ENCODE assay signal across 10 cellular contexts in the genomic region with DNA sequence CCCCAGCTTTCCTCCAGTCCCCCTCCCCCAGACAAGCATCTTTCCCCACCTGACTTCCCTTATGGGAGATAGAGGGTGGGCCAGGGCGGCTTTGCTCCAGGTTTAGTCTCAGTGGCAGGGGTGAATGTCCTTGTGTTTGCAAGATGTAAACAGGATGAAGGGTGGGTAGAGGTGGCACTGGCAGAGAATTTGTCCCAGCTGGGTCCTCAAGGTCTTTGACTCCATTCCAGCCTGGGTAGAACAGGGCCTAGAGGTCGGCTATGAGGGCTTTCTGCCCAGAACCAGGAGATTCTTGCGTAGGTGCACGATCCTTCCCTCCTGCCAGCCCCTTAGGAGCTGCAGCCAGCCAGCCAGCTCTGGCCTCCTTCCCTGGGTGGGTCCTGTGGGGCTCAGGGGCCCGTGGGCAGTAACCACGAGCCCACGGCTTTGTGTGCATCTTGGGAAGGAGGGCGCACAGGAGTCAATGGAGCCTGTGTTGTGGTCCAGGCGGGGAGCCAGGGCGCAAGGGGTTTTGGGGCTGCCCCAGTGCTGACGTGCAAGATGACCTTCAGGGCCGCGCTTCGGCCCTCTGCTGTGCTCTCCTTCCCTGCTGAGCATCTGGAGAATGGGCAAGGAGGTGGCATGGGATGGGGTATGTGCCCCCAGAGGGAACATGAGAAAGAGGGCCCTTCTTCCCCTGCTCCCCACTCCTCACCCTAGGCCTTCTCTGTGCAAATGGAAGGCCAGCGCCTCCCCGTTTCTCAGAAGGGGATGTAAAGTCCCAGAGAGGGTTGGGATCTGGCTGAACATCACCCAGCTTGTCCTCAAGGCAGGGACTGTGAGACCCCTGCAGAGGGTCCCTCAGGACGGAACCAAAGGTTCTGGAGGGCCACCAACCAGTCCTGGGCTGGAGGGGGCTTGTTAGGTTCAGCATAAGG. TPM values are rescaled to one million over a fixed set of nuclear protein-coding genes. Genes with fewer than 3 reads are reported as not detected.
DNase-seq lines count a peak whose midpoint lies in the region; ATAC-seq, FAIRE-seq and TF ChIP-seq lines count a peak whose summit lies in the region.
"Had no signal": no experiment of that assay in that cellular context is flagged by ENCODE, and none has a peak within 500 bp of the region (broad histone marks: within the 10 kb centered on the region; RNA-seq: fewer than 3 reads in every experiment).

No MANE protein-coding gene starts in this region.

- DNase-seq in CD8-positive, alpha-beta memory T cell: no peak
- no peak for DNase-seq in GM12878 (ENCODE audit: low read depth, low spot score)
- no peak for DNase-seq in nephron progenitor cell
- no peak for DNase-seq in SIG-M5 treated with dmso at 0.1 percent for 504 hours (lab: John Stamatoyannopoulos, UW; ENCODE audit: unreplicated experiment)
- no peak for DNase-seq in Karpas-422
- no peak for DNase-seq in NCI-H1436 treated with DMSO at 0.1 percent for 48 hours (lab: John Stamatoyannopoulos, UW)
- no peak for DNase-seq in Calu3

- H3F3A ChIP-seq in Loucy (ENCODE audit: low read depth): no peaks in the 10 kb centered on the region

- H3K4me2 ChIP-seq in Loucy (ENCODE audit: low read depth, low read length, poor library complexity, severe bottlenecking) (peak overlapping the region; percentile 6), GM12878 (ENCODE audit: control insufficient read depth, insufficient read depth) (peak overlapping the region; percentile 66), Karpas-422 (ENCODE audit: low read depth, low read length, poor library complexity, severe bottlenecking) (no peak overlapping the region)

- FAIRE-seq in GM12878 (lab: Jason Lieb, UNC): no peak
- FAIRE-seq: endometrium had no signal

- no peak overlapping the region for H3K9ac ChIP-seq in Loucy (ENCODE audit: low read depth, low read length, poor library complexity, severe bottlenecking)
- H3K9ac ChIP-seq in GM12878 (ENCODE audit: control insufficient read depth, insufficient read depth, low read length): peak overlapping the region; percentile 64; the same call in 1 of the 2 replicates
- H3K9ac ChIP-seq in Karpas-422 (ENCODE audit: low read length): no peak overlapping the region

- no peaks in the 10 kb centered on the region for H4K20me1 ChIP-seq in Loucy (ENCODE audit: insufficient read depth, low read length, poor library complexity, severe bottlenecking)
- no peaks in the 10 kb centered on the region for H4K20me1 ChIP-seq in GM12878 (ENCODE audit: control insufficient read depth, insufficient read depth)
- H4K20me1 ChIP-seq in Karpas-422 (ENCODE audit: insufficient read depth, low read depth, low read length): 0 out of 2 replicates have a peak, but pooled peaks cover 12% of the 10 kb centered on the region

- no peak for TF ChIP-seq RAD21 in GM12878 (IDR thresholded peaks at IDR 0.05; ENCODE audit: insufficient read depth, low read depth, low read length)

- H3K9me3 Mint-ChIP-seq in CD8-positive, alpha-beta memory T cell: peaks cover 0 to 1% (median 0%) of the 10 kb centered on the region in 5 donors
- H3K9me3 Mint-ChIP-seq in nephron progenitor cell (no peaks in the 10 kb centered on the region), Calu3 (ENCODE audit: low read depth, unreplicated experiment) (no peaks in the 10 kb centered on the region)

- peaks cover 29% of the 10 kb centered on the region for H3K4me1 ChIP-seq in CD8-positive, alpha-beta memory T cell (ENCODE audit: insufficient read depth, low read length)
- H3K4me1 ChIP-seq in Loucy (ENCODE audit: insufficient read depth, low read length, poor library complexity, severe bottlenecking) (peaks cover 20% of the 10 kb centered on the region), GM12878 (ENCODE audit: control insufficient read depth, insufficient read depth, low read length) (peaks cover 52% of the 10 kb centered on the region), Karpas-422 (ENCODE audit: low read length) (peaks cover 11% of the 10 kb centered on the region)

- peak overlapping the region in 6 of 7 donors; percentile 13 to 69 (median 58) for H3K4me3 Mint-ChIP-seq in CD8-positive, alpha-beta memory T cell
- H3K4me3 Mint-ChIP-seq in nephron progenitor cell (peak overlapping the region; percentile 44), Calu3 (ENCODE audit: low read depth, unreplicated experiment) (no peak overlapping the region)

- no peak; the same call in 1 of the 2 replicates for TF ChIP-seq POLR2A in GM12878 (IDR thresholded peaks at IDR 0.05; ENCODE audit: low read depth, low read length)

- CTCF ChIA-PET in CD8-positive, alpha-beta memory T cell (lab: Charles Lee): interaction anchor here (1.0 kb wide), 3 partner anchors 10 to 39 kb away, joined by 3 to 4 read pairs (median 3); no protein-coding TSS in a partner anchor
- CTCF ChIA-PET in GM12878 (lab: Yijun Ruan, JAX): interaction anchor here (0.8 to 13.9 kb wide), 11 partner anchors 8 to 472 kb away, joined by 3 to 252 read pairs (median 5); no protein-coding TSS in a partner anchor
- CTCF ChIA-PET in Calu3 (lab: Charles Lee): interaction anchor here (0.6 kb wide), 1 partner anchor 890 kb away, joined by 3 read pairs; no protein-coding TSS in a partner anchor

- SMC1A ChIA-PET in GM12878 (lab: Charles Lee; ENCODE audit: uncharacterized antibody, unreplicated experiment): interaction anchor here (0.7 to 7.1 kb wide), 19 partner anchors 10 to 826 kb away, joined by 3 to 68 read pairs (median 5); a partner anchor contains a TSS

- H2AFZ ChIP-seq in Loucy (ENCODE audit: low read length): no peak overlapping the region
- peak overlapping the region; percentile 15; the same call in 1 of the 2 replicates for H2AFZ ChIP-seq in GM12878 (ENCODE audit: control insufficient read depth, low read depth, low read length)
- H2AFZ ChIP-seq in Karpas-422 (ENCODE audit: low read length): no peak overlapping the region

- H3K27ac Mint-ChIP-seq in CD8-positive, alpha-beta memory T cell: peak overlapping the region in 7 of 8 donors; percentile 26 to 83 (median 62)
- H3K27ac Mint-ChIP-seq in nephron progenitor cell (no peak overlapping the region), Calu3 (ENCODE audit: unreplicated experiment) (no peak overlapping the region)

- no peak for ATAC-seq in GM12878

- no TSS peak for BruUV-seq in GM12878 (replicated peaks; lab: Mats Ljungman, UMichigan)
- no TSS peak for BruUV-seq in Calu3 (replicated peaks; lab: Mats Ljungman, UMichigan)

- H3K9me3 ChIP-seq in CD8-positive, alpha-beta memory T cell (ENCODE audit: low read length): no peaks in the 10 kb centered on the region
- no peaks in the 10 kb centered on the region for H3K9me3 ChIP-seq in Loucy (ENCODE audit: insufficient read depth, low read depth, low read length)
- no peaks in the 10 kb centered on the region for H3K9me3 ChIP-seq in GM12878 (replicated peaks; ENCODE audit: control insufficient read depth, insufficient read depth, low read length)
- no peaks in the 10 kb centered on the region for H3K9me3 ChIP-seq in Karpas-422 (ENCODE audit: low read length)

- no peak overlapping the region for H3K4me3 ChIP-seq in CD8-positive, alpha-beta memory T cell (ENCODE audit: low read length)
- H3K4me3 ChIP-seq in Loucy (ENCODE audit: low read length, poor library complexity, severe bottlenecking): no peak overlapping the region
- 0 out of 2 replicates have a peak overlapping the region, but pooled peaks have one; percentile 19 for H3K4me3 ChIP-seq in GM12878
- H3K4me3 ChIP-seq in Karpas-422 (ENCODE audit: low read length): no peak overlapping the region

- peaks cover 32 to 50% (median 38%) of the 10 kb centered on the region in 3 donors for H3K4me1 Mint-ChIP-seq in CD8-positive, alpha-beta memory T cell
- H3K4me1 Mint-ChIP-seq in nephron progenitor cell: peaks cover 54% of the 10 kb centered on the region
- no peaks in the 10 kb centered on the region for H3K4me1 Mint-ChIP-seq in Calu3 (ENCODE audit: low read depth, unreplicated experiment)

- POLR2A ChIA-PET in CD8-positive, alpha-beta memory T cell (lab: Charles Lee): interaction anchor here (0.6 to 1.4 kb wide), 2 partner anchors 15 to 16 kb away, joined by 3 to 4 read pairs; a partner anchor contains a TSS
- POLR2A ChIA-PET in GM12878 (lab: Charles Lee): interaction anchor here (0.6 to 4.9 kb wide), 11 partner anchors 9 to 556 kb away, joined by 3 to 32 read pairs (median 3); no protein-coding TSS in a partner anchor

- peaks cover 0 to 3% of the 10 kb centered on the region in 2 donors for H3K27me3 Mint-ChIP-seq in CD8-positive, alpha-beta memory T cell
- H3K27me3 Mint-ChIP-seq in nephron progenitor cell (ENCODE audit: low read depth, poor library complexity) (peaks cover 11% of the 10 kb centered on the region), Calu3 (ENCODE audit: unreplicated experiment) (peaks cover 13% of the 10 kb centered on the region)

- peaks cover 1% of the 10 kb centered on the region for H3K36me3 ChIP-seq in CD8-positive, alpha-beta memory T cell (ENCODE audit: insufficient read depth, low read length)
- H3K36me3 ChIP-seq in Loucy (ENCODE audit: insufficient read depth, low read length): peaks cover 3% of the 10 kb centered on the region; the same call in 1 of the 2 replicates
- H3K36me3 ChIP-seq in GM12878 (ENCODE audit: control insufficient read depth in 2 of 2, insufficient read depth in 2 of 2, low read length in 1 of 2): no peaks in the 10 kb centered on the region; a peak in 2 of 4 replicates
- no peaks in the 10 kb centered on the region for H3K36me3 ChIP-seq in Karpas-422 (ENCODE audit: insufficient read depth, low read length)

- H3K9me2 ChIP-seq in Loucy (replicated peaks; ENCODE audit: low read depth, low read length) (no peaks in the 10 kb centered on the region), Karpas-422 (replicated peaks; ENCODE audit: insufficient read depth, low read length) (no peaks in the 10 kb centered on the region)

- in situ Hi-C loops in GM12878 (cut with MboI): loop anchor here (25.0 kb wide), 1 partner anchor 556 kb away; no protein-coding TSS in a partner anchor

- RAD21 ChIA-PET in GM12878 (lab: Charles Lee; ENCODE audit: unreplicated experiment): interaction anchor here (0.8 to 7.3 kb wide), 13 partner anchors 8 to 822 kb away, joined by 3 to 173 read pairs (median 9); a partner anchor contains a TSS

- H3K79me2 ChIP-seq in Loucy (ENCODE audit: insufficient read depth, low read length) (no peaks in the 10 kb centered on the region), GM12878 (ENCODE audit: control insufficient read depth, insufficient read depth, low read length) (no peaks in the 10 kb centered on the region), Karpas-422 (ENCODE audit: low read length) (no peaks in the 10 kb centered on the region)

- WGBS in GM12878 (ENCODE audit: insufficient coverage, insufficient replicate concordance, low lambda C conversion rate, missing lambda C conversion rate): 60% methylated on average over 17 of the region's 17 CpGs

- peaks cover 0 to 9% (median under 1%) of the 10 kb centered on the region in 3 donors for H3K36me3 Mint-ChIP-seq in CD8-positive, alpha-beta memory T cell
- H3K36me3 Mint-ChIP-seq in nephron progenitor cell (ENCODE audit: low read depth): peaks cover 1% of the 10 kb centered on the region
- H3K36me3 Mint-ChIP-seq in Calu3 (ENCODE audit: insufficient read depth, unreplicated experiment): peaks cover 12% of the 10 kb centered on the region

- H3K27ac ChIP-seq in CD8-positive, alpha-beta memory T cell (ENCODE audit: low read depth, low read length): no peak overlapping the region
- H3K27ac ChIP-seq in GM12878 (ENCODE audit: control insufficient read depth, insufficient read depth): peak overlapping the region; percentile 79
- H3K27ac ChIP-seq in Karpas-422 (ENCODE audit: low read length): no peak overlapping the region

- no peak for TF ChIP-seq EP300 in GM12878 (IDR thresholded peaks at IDR 0.05; ENCODE audit: borderline replicate concordance in 1 of 2, control insufficient read depth in 1 of 2, low read depth in 2 of 2, low read length in 2 of 2)

- TF ChIP-seq CTCF in Loucy (conservative IDR thresholded peaks at IDR 0.05; ENCODE audit: low read length): no peak
- no peak for TF ChIP-seq CTCF in GM12878 (IDR thresholded peaks at IDR 0.05 in 2 of 3, conservative IDR thresholded peaks at IDR 0.05 in 1 of 3; ENCODE audit: control insufficient read depth in 2 of 3, extremely low read depth in 1 of 3, insufficient read depth in 1 of 3, low read depth in 3 of 3, low read length in 3 of 3)
- TF ChIP-seq CTCF in nephron progenitor cell (IDR thresholded peaks at IDR 0.05): no peak
- no peak for TF ChIP-seq CTCF in Calu3 (IDR thresholded peaks at IDR 0.05; ENCODE audit: unreplicated experiment)

- H3K27me3 ChIP-seq in CD8-positive, alpha-beta memory T cell (ENCODE audit: insufficient read depth, low read length, poor library complexity, severe bottlenecking): no peaks in the 10 kb centered on the region
- H3K27me3 ChIP-seq in Loucy (ENCODE audit: insufficient read depth, low read length, poor library complexity, severe bottlenecking) (no peaks in the 10 kb centered on the region), GM12878 (replicated peaks in 1 of 2; ENCODE audit: control insufficient read depth in 2 of 2, insufficient read depth in 2 of 2, low read length in 1 of 2) (no peaks in the 10 kb centered on the region), Karpas-422 (ENCODE audit: low read length) (no peaks in the 10 kb centered on the region)

- intact Hi-C loops in GM12878 (cut with micrococcal nuclease; ENCODE audit: unreplicated experiment) (no loop called here), Calu3 (cut with micrococcal nuclease; ENCODE audit: unreplicated experiment) (no loop called here)

RNA-seq across cellular contexts. Expression of a gene that starts 15.7 kb away (rescaled TPM):
- under 1 TPM; 0.44 to 0.57 TPM for total RNA-seq in CD8-positive, alpha-beta memory T cell
- 0.09 TPM for polyA plus RNA-seq in CD8-positive, alpha-beta memory T cell
- 0.40 TPM in 1 of 2 replicates, not detected in the other for total RNA-seq in GM12878 (2013; cell fraction: nucleolus; rRNA removed)
- 0.23 and 0.38 TPM in 2 replicates for total RNA-seq in GM12878 (2014; rRNA removed)
- total RNA-seq in GM12878 (2014; rRNA removed; fragmentation: Illumina TruSeq; extraction: Trizol): 0.09 and 0.14 TPM in 2 replicates
- total RNA-seq in GM12878 (2021): 0.38 and 0.53 TPM in 2 replicates
- polyA plus RNA-seq in GM12878 (2011; ENCODE audit: low read depth): not detected
- 0.10 TPM in 1 of 2 replicates, not detected in the other for polyA plus RNA-seq in GM12878 (2011; rRNA removed)
- polyA plus RNA-seq in GM12878 (2011; cell fraction: cytosol; rRNA removed): 0.13 TPM in 2 replicates
- polyA plus RNA-seq in GM12878 (2011; cell fraction: nucleus; rRNA removed): 0.34 and 0.53 TPM in 2 replicates
- 0.06 and 0.07 TPM in 2 replicates for polyA plus RNA-seq in GM12878 (2012)
- 0.09 and 0.13 TPM in 2 replicates for polyA plus RNA-seq in GM12878 (2014; fragmentation: Illumina TruSeq; extraction: Trizol)
- under 1 TPM in 1 of 2 experiments, not detected in 1; 0.04 TPM for polyA plus RNA-seq in GM12878 (2014; fragmentation: Nextera tagmentation; extraction: Ambion mirVana)
- polyA plus RNA-seq in GM12878 (2014; rRNA removed): 0.15 and 0.53 TPM in 2 replicates
- polyA plus RNA-seq in GM12878 (2016; fragmentation: Nextera tagmentation; extraction: Ambion mirVana): not detected
- not detected in 2 replicates for polyA minus RNA-seq in GM12878 (2011; rRNA and poly(A)+ RNA removed)
- polyA minus RNA-seq in GM12878 (2011; cell fraction: cytosol; rRNA and poly(A)+ RNA removed): 0.42 TPM in 1 of 2 replicates, not detected in the other
- polyA minus RNA-seq in GM12878 (2011; cell fraction: nucleus; rRNA and poly(A)+ RNA removed): 0.24 and 0.38 TPM in 2 replicates
- 0.07 TPM in 1 of 2 replicates, not detected in the other for total RNA-seq in Karpas-422 (2014; rRNA removed; shearing (Covaris generic); ENCODE audit: low replicate concordance)
- total RNA-seq in Calu3 (2022): not detected in 2 replicates
- total RNA-seq: pulmonary artery endothelial cell had no signal

RNA-seq across cellular contexts. Expression of a gene that starts 18.3 kb away (rescaled TPM):
- total RNA-seq in CD8-positive, alpha-beta memory T cell: 10 to 100 TPM; 73.5 to 73.6 TPM
- polyA plus RNA-seq in CD8-positive, alpha-beta memory T cell: 22.4 TPM
- 27.6 and 31.6 TPM in 2 replicates for total RNA-seq in GM12878 (2013; cell fraction: nucleolus; rRNA removed)
- total RNA-seq in GM12878 (2014; rRNA removed) (51.5 and 55.0 TPM in 2 replicates), GM12878 (2014; rRNA removed; fragmentation: Illumina TruSeq; extraction: Trizol) (77.8 and 78.1 TPM in 2 replicates), GM12878 (2021) (39.6 and 41.8 TPM in 2 replicates), Calu3 (2022) (38.5 and 43.0 TPM in 2 replicates)
- 9.8 TPM for polyA plus RNA-seq in GM12878 (2011; ENCODE audit: low read depth)
- polyA plus RNA-seq in GM12878 (2011; rRNA removed) (34.5 and 47.6 TPM in 2 replicates), GM12878 (2014; fragmentation: Illumina TruSeq; extraction: Trizol) (125 and 146 TPM in 2 replicates), GM12878 (2014; fragmentation: Nextera tagmentation; extraction: Ambion mirVana) (100 to 1,000 TPM in 1 of 2 experiments, 10 to 100 TPM in 1; 96.4 to 107 TPM), GM12878 (2014; rRNA removed) (54.9 and 57.2 TPM in 2 replicates), GM12878 (2016; fragmentation: Nextera tagmentation; extraction: Ambion mirVana) (10 to 100 TPM; 62.7 to 65.7 TPM)
- 15.4 and 18.0 TPM in 2 replicates for polyA plus RNA-seq in GM12878 (2011; cell fraction: cytosol; rRNA removed)
- polyA plus RNA-seq in GM12878 (2011; cell fraction: nucleus; rRNA removed): 9.2 and 15.4 TPM in 2 replicates
- polyA plus RNA-seq in GM12878 (2012): 19.1 and 19.2 TPM in 2 replicates
- polyA minus RNA-seq in GM12878 (2011; rRNA and poly(A)+ RNA removed): 8.6 and 11.3 TPM in 2 replicates
- 7.9 and 9.7 TPM in 2 replicates for polyA minus RNA-seq in GM12878 (2011; cell fraction: cytosol; rRNA and poly(A)+ RNA removed)
- polyA minus RNA-seq in GM12878 (2011; cell fraction: nucleus; rRNA and poly(A)+ RNA removed): 7.7 and 12.4 TPM in 2 replicates
- 27.3 and 31.1 TPM in 2 replicates for total RNA-seq in Karpas-422 (2014; rRNA removed; shearing (Covaris generic); ENCODE audit: low replicate concordance)

RNA-seq across cellular contexts. Expression of a gene that starts 25.5 kb away (rescaled TPM):
- total RNA-seq in CD8-positive, alpha-beta memory T cell: 10 to 100 TPM; 15.4 to 17.5 TPM
- polyA plus RNA-seq in CD8-positive, alpha-beta memory T cell: 19.7 TPM
- total RNA-seq in GM12878 (2013; cell fraction: nucleolus; rRNA removed): 9.3 and 14.1 TPM in 2 replicates
- total RNA-seq in GM12878 (2014; rRNA removed) (8.1 and 8.9 TPM in 2 replicates), GM12878 (2014; rRNA removed; fragmentation: Illumina TruSeq; extraction: Trizol) (4.2 and 5.2 TPM in 2 replicates), GM12878 (2021) (11.5 and 13.9 TPM in 2 replicates), Calu3 (2022) (16.9 and 20.4 TPM in 2 replicates)
- polyA plus RNA-seq in GM12878 (2011; ENCODE audit: low read depth): 4.2 TPM
- polyA plus RNA-seq in GM12878 (2011; rRNA removed) (0.53 and 1.3 TPM in 2 replicates), GM12878 (2014; fragmentation: Illumina TruSeq; extraction: Trizol) (3.9 and 9.2 TPM in 2 replicates), GM12878 (2014; fragmentation: Nextera tagmentation; extraction: Ambion mirVana) (1 to 10 TPM in 1 of 2 experiments, under 1 TPM in 1; 0.26 to 1.3 TPM), GM12878 (2014; rRNA removed) (7.7 and 10.3 TPM in 2 replicates), GM12878 (2016; fragmentation: Nextera tagmentation; extraction: Ambion mirVana) (10 to 100 TPM; 10.1 to 10.7 TPM)
- 2.2 and 2.6 TPM in 2 replicates for polyA plus RNA-seq in GM12878 (2011; cell fraction: cytosol; rRNA removed)
- 3.2 and 3.6 TPM in 2 replicates for polyA plus RNA-seq in GM12878 (2011; cell fraction: nucleus; rRNA removed)
- 9.1 and 13.9 TPM in 2 replicates for polyA plus RNA-seq in GM12878 (2012)
- polyA minus RNA-seq in GM12878 (2011; rRNA and poly(A)+ RNA removed): 1.8 and 4.2 TPM in 2 replicates
- 2.3 and 6.5 TPM in 2 replicates for polyA minus RNA-seq in GM12878 (2011; cell fraction: cytosol; rRNA and poly(A)+ RNA removed)
- polyA minus RNA-seq in GM12878 (2011; cell fraction: nucleus; rRNA and poly(A)+ RNA removed): 2.7 and 3.2 TPM in 2 replicates
- total RNA-seq in Karpas-422 (2014; rRNA removed; shearing (Covaris generic); ENCODE audit: low replicate concordance): 4.6 and 10.7 TPM in 2 replicates

RNA-seq across cellular contexts. Expression of a gene that starts 41.0 kb away (rescaled TPM):
- 100 to 1,000 TPM; 116 to 129 TPM for total RNA-seq in CD8-positive, alpha-beta memory T cell
- 94.6 TPM for polyA plus RNA-seq in CD8-positive, alpha-beta memory T cell
- total RNA-seq in GM12878 (2013; cell fraction: nucleolus; rRNA removed): 53.4 and 56.6 TPM in 2 replicates
- total RNA-seq in GM12878 (2014; rRNA removed) (83.7 and 106 TPM in 2 replicates), GM12878 (2014; rRNA removed; fragmentation: Illumina TruSeq; extraction: Trizol) (164 and 165 TPM in 2 replicates), GM12878 (2021) (72.3 and 78.9 TPM in 2 replicates), Calu3 (2022) (75.3 and 91.7 TPM in 2 replicates)
- 62.9 TPM for polyA plus RNA-seq in GM12878 (2011; ENCODE audit: low read depth)
- polyA plus RNA-seq in GM12878 (2011; rRNA removed) (76.5 and 110 TPM in 2 replicates), GM12878 (2014; fragmentation: Illumina TruSeq; extraction: Trizol) (170 and 185 TPM in 2 replicates), GM12878 (2014; fragmentation: Nextera tagmentation; extraction: Ambion mirVana) (100 to 1,000 TPM in 1 of 2 experiments, 10 to 100 TPM in 1; 86.0 to 133 TPM), GM12878 (2014; rRNA removed) (74.4 and 98.3 TPM in 2 replicates), GM12878 (2016; fragmentation: Nextera tagmentation; extraction: Ambion mirVana) (100 to 1,000 TPM; 154 to 155 TPM)
- 39.0 TPM in 2 replicates for polyA plus RNA-seq in GM12878 (2011; cell fraction: cytosol; rRNA removed)
- 40.8 and 53.3 TPM in 2 replicates for polyA plus RNA-seq in GM12878 (2011; cell fraction: nucleus; rRNA removed)
- polyA plus RNA-seq in GM12878 (2012): 48.6 and 66.5 TPM in 2 replicates
- polyA minus RNA-seq in GM12878 (2011; rRNA and poly(A)+ RNA removed): 42.9 and 53.5 TPM in 2 replicates
- 31.5 and 45.2 TPM in 2 replicates for polyA minus RNA-seq in GM12878 (2011; cell fraction: cytosol; rRNA and poly(A)+ RNA removed)
- 14.7 and 25.3 TPM in 2 replicates for polyA minus RNA-seq in GM12878 (2011; cell fraction: nucleus; rRNA and poly(A)+ RNA removed)
- 56.8 and 124 TPM in 2 replicates for total RNA-seq in Karpas-422 (2014; rRNA removed; shearing (Covaris generic); ENCODE audit: low replicate concordance)

Comparison
In these comparisons a context has a peak if more than half of its experiments do, and no peak if none do; other contexts are left out.
1. H3K27ac Mint-ChIP-seq: peak in CD8-positive, alpha-beta memory T cell (7 of 8); none in nephron progenitor cell (single experiment) and Calu3 (single experiment).